ENCODE assay signal across 9 cellular contexts in the genomic region with DNA sequence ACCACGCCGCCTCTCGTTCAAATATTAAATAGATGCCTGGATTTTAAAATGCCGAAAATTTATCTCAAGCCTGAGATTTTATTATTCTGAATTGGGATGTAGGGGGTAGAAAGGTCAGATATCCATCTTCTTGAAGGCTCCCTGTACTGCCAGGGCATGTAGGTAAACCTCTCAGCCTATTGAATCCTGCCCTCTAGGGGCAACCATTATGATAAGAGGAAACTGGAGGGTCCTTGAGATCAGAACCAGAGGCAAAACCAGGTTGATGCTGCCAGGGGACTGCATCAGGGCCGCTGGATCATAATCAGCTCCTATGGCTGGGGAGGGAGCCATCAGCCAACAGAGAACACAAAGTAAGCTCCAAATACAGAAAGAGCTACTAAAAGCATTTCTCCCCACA.
A peak's percentile ranks its signal among the peaks of the same experiment; 100 is the strongest.
DNase-seq lines count a peak whose midpoint lies in the region; ATAC-seq and TF ChIP-seq lines count a peak whose summit lies in the region.
"Had no signal": no experiment of that assay in that cellular context is flagged by ENCODE, and none has a peak within 500 bp of the region (broad histone marks: within the 10 kb centered on the region; RNA-seq: fewer than 3 reads in every experiment).

No MANE protein-coding gene starts in this region.

- POLR2A ChIA-PET in A673 (lab: Charles Lee; ENCODE audit: low non-redundant PET): no interaction called here

- no peaks in the 10 kb centered on the region for H4K20me1 ChIP-seq in MM.1S (ENCODE audit: insufficient read depth, low read length)

- no peaks in the 10 kb centered on the region for H3K79me2 ChIP-seq in MM.1S (ENCODE audit: low read length)

- H3K27me3 ChIP-seq in A673 (replicated peaks; ENCODE audit: insufficient read depth, low read depth, low read length, poor library complexity) (no peaks in the 10 kb centered on the region), MM.1S (replicated peaks; ENCODE audit: insufficient read depth, low read length) (no peaks in the 10 kb centered on the region)

- H3K4me3 ChIP-seq in A673 (ENCODE audit: low read depth, low read length, poor library complexity, severe bottlenecking) (no peak overlapping the region), choroid plexus epithelial cell (ENCODE audit: low read depth, low read length) (no peak overlapping the region), MM.1S (ENCODE audit: low read length) (no peak overlapping the region)

- no peak for DNase-seq in A673 (ENCODE audit: low spot score)
- DNase-seq in G401 (ENCODE audit: low spot score): peak; percentile 70
- DNase-seq in NCI-H69 (lab: John Stamatoyannopoulos, UW): peak; percentile 70
- DNase-seq in choroid plexus epithelial cell (ENCODE audit: low read depth): no peak
- DNase-seq in MM.1S: no peak
- DNase-seq in T-helper 1 cell: no peak
- DNase-seq in activated CD8-positive, alpha-beta memory T cell treated with anti-CD3 and anti-CD28 coated beads, Interleukin-2, amount 50 U/mL, for 4 hours: no peak
- DNase-seq: left cardiac atrium had no signal

- H2AFZ ChIP-seq in MM.1S (ENCODE audit: low read length): no peak overlapping the region

- CTCF ChIA-PET in A673 (lab: Charles Lee): no interaction called here

- TF ChIP-seq CTCF in A673 (conservative IDR thresholded peaks at IDR 0.05; ENCODE audit: low read depth, low read length): 0 out of 2 replicates have a peak, but pooled peaks have one; percentile 15
- peak; percentile 36 for TF ChIP-seq CTCF in choroid plexus epithelial cell (conservative IDR thresholded peaks at IDR 0.05; ENCODE audit: low read depth, low read length)
- TF ChIP-seq CTCF in MM.1S (IDR thresholded peaks at IDR 0.05; ENCODE audit: low read length): no peak

- H3K4me1 ChIP-seq in A673 (ENCODE audit: insufficient read depth, low read length, poor library complexity, severe bottlenecking) (no peaks in the 10 kb centered on the region), MM.1S (ENCODE audit: low read length) (no peaks in the 10 kb centered on the region)

- in situ Hi-C loops in G401 (cut with HindIII; ENCODE audit: low sequenced_read_pairs): no loop called here

- no peak overlapping the region for H3K4me2 ChIP-seq in MM.1S (ENCODE audit: low read depth, low read length)

- H3K36me3 ChIP-seq in A673 (ENCODE audit: insufficient read depth, low read length, poor library complexity, severe bottlenecking) (no peaks in the 10 kb centered on the region), MM.1S (replicated peaks; ENCODE audit: insufficient read depth, low read length) (no peaks in the 10 kb centered on the region)

- H3K9ac ChIP-seq in MM.1S (ENCODE audit: low read length): no peak overlapping the region

- H3K9me2 ChIP-seq in MM.1S (replicated peaks; ENCODE audit: insufficient read depth, low read length): no peaks in the 10 kb centered on the region

- no peaks in the 10 kb centered on the region for H3F3A ChIP-seq in MM.1S (ENCODE audit: insufficient read depth, low read length)

- no peaks in the 10 kb centered on the region for H3K9me3 ChIP-seq in A673 (ENCODE audit: low read depth, low read length, poor library complexity, severe bottlenecking)
- H3K9me3 ChIP-seq in MM.1S (replicated peaks; ENCODE audit: insufficient read depth, low read length): no peaks in the 10 kb centered on the region

- no TSS peak for BruUV-seq in A673 (replicated peaks; lab: Mats Ljungman, UMichigan)

- no peak for ATAC-seq in HG02759 (IDR thresholded peaks at IDR 0.05; ENCODE audit: unreplicated experiment)
- ATAC-seq: left cardiac atrium had no signal

- H3K27ac ChIP-seq in A673 (ENCODE audit: low read depth, low read length, poor library complexity, severe bottlenecking) (no peak overlapping the region), MM.1S (ENCODE audit: low read length) (no peak overlapping the region)

- intact Hi-C loops in A673 (cut with micrococcal nuclease; ENCODE audit: unreplicated experiment): no loop called here

Comparison
In these comparisons a context has a peak if more than half of its experiments do, and no peak if none do; other contexts are left out.
1. DNase-seq: peak in G401 (single experiment) and NCI-H69 (single experiment); none in A673 (single experiment), choroid plexus epithelial cell (single experiment), MM.1S (single experiment), T-helper 1 cell (0 of 5) and activated CD8-positive, alpha-beta memory T cell treated with anti-CD3 and anti-CD28 coated beads, Interleukin-2, amount 50 U/mL, for 4 hours (single experiment).